Comparison of ENCODE assay signal across 8 cellular contexts in the genomic region with DNA sequence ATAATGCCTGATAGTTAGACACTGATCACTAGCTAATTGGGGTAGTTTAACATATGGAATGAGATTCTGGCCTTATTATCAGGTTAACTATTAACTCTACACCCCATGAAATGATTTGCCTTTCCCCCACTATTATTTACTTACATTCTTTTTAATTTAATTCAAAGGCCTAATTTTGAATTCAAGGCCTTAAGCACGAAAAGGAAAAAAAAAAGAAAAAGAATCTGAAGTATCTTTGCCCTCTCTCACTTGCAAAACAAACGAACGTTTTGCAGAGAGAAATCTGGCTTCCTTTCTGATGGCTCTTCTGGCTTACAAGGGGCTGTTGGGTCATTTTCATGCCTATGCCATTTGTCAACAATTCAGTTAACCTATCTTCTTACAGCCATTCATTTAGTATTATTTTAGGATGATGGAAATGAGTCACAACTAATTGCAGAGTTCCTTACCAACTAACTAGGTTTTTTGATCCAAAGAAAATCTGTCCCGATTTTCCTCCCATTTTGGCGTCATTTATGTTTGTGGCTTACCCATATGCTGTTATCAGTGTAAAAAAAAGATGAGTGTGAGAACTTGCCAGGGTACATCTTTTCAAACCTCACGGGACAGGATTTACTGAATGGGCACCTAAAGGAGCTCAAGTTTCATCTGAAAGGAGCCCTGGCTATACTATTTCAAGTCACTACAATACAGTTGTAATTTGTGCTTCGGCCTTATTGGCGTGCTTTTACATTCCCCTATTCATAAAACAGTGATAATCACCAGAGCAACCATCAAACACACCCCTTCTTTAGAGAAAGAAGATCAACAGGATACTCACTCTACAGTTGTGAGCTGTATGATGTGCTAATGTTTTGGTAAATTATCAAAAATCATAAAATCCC. TPM values are rescaled to one million over a fixed set of nuclear protein-coding genes. Genes with fewer than 3 reads are reported as not detected.
A peak's percentile ranks its signal among the peaks of the same experiment; 100 is the strongest.
DNase-seq lines count a peak whose midpoint lies in the region; ATAC-seq, FAIRE-seq and TF ChIP-seq lines count a peak whose summit lies in the region.

No MANE protein-coding gene starts in this region.

- DNase-seq in RWPE1 (ENCODE audit: low spot score) (no peak), fibroblast of pulmonary artery (ENCODE audit: low read depth) (peak; percentile 89), small intestine (peak; percentile 72)
- no peak for DNase-seq in activated T-cell treated with anti-CD3 and anti-CD28 coated beads, Interleukin-2, amount 50 U/mL, for 48 hours
- no peak for DNase-seq in activated effector memory CD4-positive, alpha-beta T cell treated with Interleukin-2 at 50 U/mL for 16 hours
- DNase-seq in stimulated activated CD4-positive, alpha-beta T cell treated with anti-CD3 and anti-CD28 coated beads, Interleukin-4, amount 100 ng/mL, for 4 hours = no peak

- WGBS in small intestine, 3 donors = 20 to 48% (median 33%) methylated on average over 8 of the region's 8 CpGs

- no peaks in the 10 kb centered on the region for H3K36me3 ChIP-seq in ES-I3 (ENCODE audit: insufficient read depth, low read length)
- no peaks in the 10 kb centered on the region for H3K36me3 ChIP-seq in small intestine (ENCODE audit: control insufficient read depth in 2 of 2, insufficient read depth in 2 of 2, low read length in 2 of 2)

- H3K4me1 ChIP-seq in ES-I3 (ENCODE audit: insufficient read depth, low read length) (peaks cover 32% of the 10 kb centered on the region), small intestine (ENCODE audit: control insufficient read depth in 2 of 2, insufficient read depth in 1 of 2, low read depth in 1 of 2, low read length in 1 of 2) (peaks cover 2% of the 10 kb centered on the region in 2 donors)

- H3K27me3 ChIP-seq in small intestine (ENCODE audit: control insufficient read depth in 2 of 2, insufficient read depth in 2 of 2, low read length in 2 of 2) = no peaks in the 10 kb centered on the region

- H3K4me3 ChIP-seq in fibroblast of pulmonary artery (replicated peaks; ENCODE audit: low read depth, low read length) = peak overlapping the region; percentile 60
- H3K4me3 ChIP-seq in small intestine (ENCODE audit: low read depth in 1 of 2, low read length in 2 of 2) = no peak overlapping the region

- no peak for TF ChIP-seq CTCF in RWPE1 (conservative IDR thresholded peaks at IDR 0.05; ENCODE audit: low read depth)
- no peak for TF ChIP-seq CTCF in fibroblast of pulmonary artery (IDR thresholded peaks at IDR 0.05; ENCODE audit: low read length, missing control alignments)

- POLR2A ChIA-PET in RWPE1 (lab: Yijun Ruan, JAX; ENCODE audit: low non-redundant PET) = interaction anchor here (0.5 to 0.6 kb wide), 2 partner anchors 58 to 226 kb away, joined by 3 to 9 read pairs; no protein-coding TSS in a partner anchor

- peak overlapping the region; percentile 27; the same call in 1 of the 2 replicates for H3K9ac ChIP-seq in ES-I3 (ENCODE audit: low read depth, low read length)

- no peak for FAIRE-seq in small intestine (lab: Jason Lieb, UNC)

- H3K9me3 ChIP-seq in ES-I3 (ENCODE audit: control insufficient read depth, insufficient read depth, low read length) = no peaks in the 10 kb centered on the region
- no peaks in the 10 kb centered on the region for H3K9me3 ChIP-seq in small intestine (ENCODE audit: control insufficient read depth, low read depth)

- peak overlapping the region; percentile 85 for H3K27ac ChIP-seq in RWPE1
- H3K27ac ChIP-seq in small intestine (ENCODE audit: low read depth in 1 of 2, low read length in 1 of 2) = peak overlapping the region in 1 of 2 donors; percentile 89

- CTCF ChIA-PET in RWPE1 (lab: Yijun Ruan, JAX) = interaction anchor here (0.6 to 2.0 kb wide), 5 partner anchors 231 to 939 kb away, joined by 3 to 11 read pairs (median 3); no protein-coding TSS in a partner anchor

- ATAC-seq in HG03460 (IDR thresholded peaks at IDR 0.05; ENCODE audit: unreplicated experiment) = no peak

RNA-seq across cellular contexts. Expression of gene ERRFI1, which starts 1.9 kb away (rescaled TPM):
- polyA plus RNA-seq in small intestine = 10 to 100 TPM; 32.5 to 39.1 (median 35.7) TPM

Comparison
In these comparisons a context has a peak if more than half of its experiments do, and no peak if none do; other contexts are left out.
1. DNase-seq: peak in fibroblast of pulmonary artery (single experiment) and small intestine (single experiment); none in RWPE1 (single experiment), activated T-cell treated with anti-CD3 and anti-CD28 coated beads, Interleukin-2, amount 50 U/mL, for 48 hours (0 of 2), activated effector memory CD4-positive, alpha-beta T cell treated with Interleukin-2 at 50 U/mL for 16 hours (single experiment) and stimulated activated CD4-positive, alpha-beta T cell treated with anti-CD3 and anti-CD28 coated beads, Interleukin-4, amount 100 ng/mL, for 4 hours (0 of 2).